ENCODE assay signal across 8 cellular contexts in the genomic region with DNA sequence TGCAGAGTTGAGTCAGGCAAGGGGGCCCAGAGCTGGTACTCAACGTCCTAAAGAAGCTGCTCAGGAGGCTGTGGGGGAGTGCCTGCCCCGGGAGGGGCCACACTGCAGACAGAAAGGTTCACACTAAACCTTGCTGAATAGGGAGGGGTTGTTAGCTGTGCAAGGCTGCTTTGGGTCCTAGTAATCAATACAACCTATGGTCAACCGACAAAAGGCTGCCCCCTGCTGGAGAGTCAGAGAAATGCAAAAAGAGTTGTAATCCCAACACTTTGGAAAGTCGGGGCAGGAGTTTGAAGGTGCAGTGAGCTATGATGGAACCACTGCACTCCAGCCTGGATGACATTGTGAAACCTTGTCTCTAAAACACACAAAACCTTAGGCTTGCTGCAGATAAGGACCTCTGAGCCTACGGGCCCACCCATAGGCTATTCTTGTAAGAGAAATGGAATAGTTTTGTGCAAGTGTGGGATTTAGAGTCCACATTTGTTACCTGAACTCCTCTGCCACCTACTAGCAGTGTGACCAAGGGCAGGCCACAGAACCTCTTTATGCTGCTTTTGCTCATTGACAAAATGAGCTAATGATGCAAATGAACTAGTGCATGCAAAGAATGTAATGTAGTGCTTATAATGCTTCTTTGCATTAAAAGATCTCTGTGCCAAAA.
DNase-seq lines count a peak whose midpoint lies in the region; ATAC-seq, FAIRE-seq and TF ChIP-seq lines count a peak whose summit lies in the region.

No MANE protein-coding gene starts in this region.

- no peak overlapping the region for H3K27ac ChIP-seq in CD8-positive, alpha-beta memory T cell (ENCODE audit: low read depth, low read length)
- no peak overlapping the region for H3K27ac ChIP-seq in MM.1S (ENCODE audit: low read length)
- H3K27ac ChIP-seq in astrocyte (ENCODE audit: low read depth, low read length): no peak overlapping the region

- H3K9me3 Mint-ChIP-seq in CD8-positive, alpha-beta memory T cell: no peaks in the 10 kb centered on the region
- no peaks in the 10 kb centered on the region for H3K9me3 Mint-ChIP-seq in T-helper 2 cell treated with Interferon-gamma antibody and Interleukin-4, amounts not matched to agents 5 μg/mL and 100 μg/mL, for 36 hours
- no peaks in the 10 kb centered on the region for H3K9me3 Mint-ChIP-seq in astrocyte (ENCODE audit: unreplicated experiment)

- no peak overlapping the region for H2AFZ ChIP-seq in MM.1S (ENCODE audit: low read length)
- H2AFZ ChIP-seq in astrocyte (ENCODE audit: low read depth, low read length): no peak overlapping the region

- no peak overlapping the region for H3K4me3 ChIP-seq in CD8-positive, alpha-beta memory T cell (ENCODE audit: low read length)
- H3K4me3 ChIP-seq in MM.1S (ENCODE audit: low read length) (no peak overlapping the region), astrocyte (ENCODE audit: insufficient read depth, low read depth, low read length) (no peak overlapping the region)

- POLR2A ChIA-PET in CD8-positive, alpha-beta memory T cell (lab: Charles Lee): interaction anchor here (0.9 to 1.0 kb wide), 2 partner anchors 460 to 461 kb away, joined by 3 read pairs; a partner anchor contains a TSS

- H3K27me3 ChIP-seq in CD8-positive, alpha-beta memory T cell (ENCODE audit: insufficient read depth, low read length, poor library complexity, severe bottlenecking): no peaks in the 10 kb centered on the region
- H3K27me3 ChIP-seq in MM.1S (replicated peaks; ENCODE audit: insufficient read depth, low read length) (no peaks in the 10 kb centered on the region), astrocyte (ENCODE audit: insufficient read depth, low read length) (no peaks in the 10 kb centered on the region)

- no peak for FAIRE-seq in astrocyte (lab: Jason Lieb, UNC)

- H3F3A ChIP-seq in MM.1S (ENCODE audit: insufficient read depth, low read length): no peaks in the 10 kb centered on the region

- H3K4me1 ChIP-seq in CD8-positive, alpha-beta memory T cell (ENCODE audit: insufficient read depth, low read length): no peaks in the 10 kb centered on the region
- H3K4me1 ChIP-seq in MM.1S (ENCODE audit: low read length): no peaks in the 10 kb centered on the region
- no peaks in the 10 kb centered on the region for H3K4me1 ChIP-seq in astrocyte (ENCODE audit: insufficient read depth, low read length)

- H3K9me3 ChIP-seq in CD8-positive, alpha-beta memory T cell (ENCODE audit: low read length): no peaks in the 10 kb centered on the region
- H3K9me3 ChIP-seq in MM.1S (replicated peaks; ENCODE audit: insufficient read depth, low read length) (no peaks in the 10 kb centered on the region), astrocyte (ENCODE audit: insufficient read depth, low read depth, low read length) (no peaks in the 10 kb centered on the region)

- H4K20me1 ChIP-seq in MM.1S (ENCODE audit: insufficient read depth, low read length) (no peaks in the 10 kb centered on the region), astrocyte (ENCODE audit: insufficient read depth, low read length) (peaks cover 7% of the 10 kb centered on the region)

- no peaks in the 10 kb centered on the region for H3K79me2 ChIP-seq in MM.1S (ENCODE audit: low read length)
- H3K79me2 ChIP-seq in astrocyte (ENCODE audit: insufficient read depth, low read length): no peaks in the 10 kb centered on the region

- no peaks in the 10 kb centered on the region for H3K9me2 ChIP-seq in MM.1S (replicated peaks; ENCODE audit: insufficient read depth, low read length)

- TF ChIP-seq CTCF in MM.1S (IDR thresholded peaks at IDR 0.05; ENCODE audit: low read length): peak; percentile 83
- TF ChIP-seq CTCF in astrocyte (IDR thresholded peaks at IDR 0.05; ENCODE audit: insufficient read depth, low read depth, low read length): peak; percentile 67

- H3K4me3 Mint-ChIP-seq in CD8-positive, alpha-beta memory T cell: no peak overlapping the region
- H3K4me3 Mint-ChIP-seq in T-helper 2 cell treated with Interferon-gamma antibody and Interleukin-4, amounts not matched to agents 5 μg/mL and 100 μg/mL, for 36 hours: no peak overlapping the region
- no peak overlapping the region for H3K4me3 Mint-ChIP-seq in astrocyte (ENCODE audit: unreplicated experiment)

- CTCF ChIA-PET in CD8-positive, alpha-beta memory T cell (lab: Charles Lee): interaction anchor here (0.6 to 3.7 kb wide), 14 partner anchors 10 to 611 kb away, joined by 3 to 46 read pairs (median 5); a partner anchor contains a TSS

- ATAC-seq in GM21360 (IDR thresholded peaks at IDR 0.05; ENCODE audit: unreplicated experiment) (peak; percentile 61), HG03469 (IDR thresholded peaks at IDR 0.05; ENCODE audit: unreplicated experiment) (no peak)

- no peaks in the 10 kb centered on the region for H3K36me3 Mint-ChIP-seq in CD8-positive, alpha-beta memory T cell
- no peaks in the 10 kb centered on the region for H3K36me3 Mint-ChIP-seq in T-helper 2 cell treated with Interferon-gamma antibody and Interleukin-4, amounts not matched to agents 5 μg/mL and 100 μg/mL, for 36 hours (ENCODE audit: low read depth)
- H3K36me3 Mint-ChIP-seq in astrocyte (ENCODE audit: low read depth, unreplicated experiment): peaks cover 26% of the 10 kb centered on the region

- peak; percentile 47 to 73 (median 54) for DNase-seq in CD8-positive, alpha-beta memory T cell
- DNase-seq in MM.1S: peak; percentile 51
- DNase-seq in T-helper 2 cell treated with Interferon-gamma antibody and Interleukin-4, amounts not matched to agents 5 μg/mL and 100 μg/mL, for 36 hours (ENCODE audit: low spot score): peak; percentile 51
- DNase-seq in astrocyte (ENCODE audit: low read depth): peak; percentile 18
- peak; percentile 23 for DNase-seq in iPS DF 19.7 (ENCODE audit: low read depth, low spot score)
- peak; percentile 78 for DNase-seq in stimulated activated CD4-positive, alpha-beta T cell treated with anti-CD3 and anti-CD28 coated beads, Interleukin-15, amount 100 ng/mL, for 24 hours

- no peaks in the 10 kb centered on the region for H3K36me3 ChIP-seq in CD8-positive, alpha-beta memory T cell (ENCODE audit: insufficient read depth, low read length)
- no peaks in the 10 kb centered on the region for H3K36me3 ChIP-seq in MM.1S (replicated peaks; ENCODE audit: insufficient read depth, low read length)
- H3K36me3 ChIP-seq in astrocyte (ENCODE audit: insufficient read depth, low read length): peaks cover 7% of the 10 kb centered on the region

- H3K4me2 ChIP-seq in MM.1S (ENCODE audit: low read depth, low read length) (no peak overlapping the region), astrocyte (ENCODE audit: low read length) (no peak overlapping the region)

- no peak overlapping the region for H3K9ac ChIP-seq in MM.1S (ENCODE audit: low read length)
- no peak overlapping the region for H3K9ac ChIP-seq in astrocyte (ENCODE audit: low read length)

- peak overlapping the region in 1 of 8 donors; percentile 79 for H3K27ac Mint-ChIP-seq in CD8-positive, alpha-beta memory T cell
- H3K27ac Mint-ChIP-seq in T-helper 2 cell treated with Interferon-gamma antibody and Interleukin-4, amounts not matched to agents 5 μg/mL and 100 μg/mL, for 36 hours: no peak overlapping the region
- no peak overlapping the region for H3K27ac Mint-ChIP-seq in astrocyte (ENCODE audit: unreplicated experiment)

- H3K27me3 Mint-ChIP-seq in CD8-positive, alpha-beta memory T cell: peaks cover 0 to 21% of the 10 kb centered on the region in 2 donors
- H3K27me3 Mint-ChIP-seq in T-helper 2 cell treated with Interferon-gamma antibody and Interleukin-4, amounts not matched to agents 5 μg/mL and 100 μg/mL, for 36 hours (ENCODE audit: low read depth): peaks cover 2% of the 10 kb centered on the region
- H3K27me3 Mint-ChIP-seq in astrocyte (ENCODE audit: low read depth, unreplicated experiment): no peaks in the 10 kb centered on the region

- peaks cover 3 to 6% (median 4%) of the 10 kb centered on the region in 3 donors for H3K4me1 Mint-ChIP-seq in CD8-positive, alpha-beta memory T cell
- no peaks in the 10 kb centered on the region for H3K4me1 Mint-ChIP-seq in T-helper 2 cell treated with Interferon-gamma antibody and Interleukin-4, amounts not matched to agents 5 μg/mL and 100 μg/mL, for 36 hours (ENCODE audit: low read depth)
- peaks cover 11% of the 10 kb centered on the region for H3K4me1 Mint-ChIP-seq in astrocyte (ENCODE audit: low read depth, unreplicated experiment)

Comparison
In these comparisons a context has a peak if more than half of its experiments do, and no peak if none do; other contexts are left out.
1. DNase-seq: peak in every context shown above with its lines; median percentile 78 in stimulated activated CD4-positive, alpha-beta T cell treated with anti-CD3 and anti-CD28 coated beads, Interleukin-15, amount 100 ng/mL, for 24 hours; 54 in CD8-positive, alpha-beta memory T cell; 51 in MM.1S; 51 in T-helper 2 cell treated with Interferon-gamma antibody and Interleukin-4, amounts not matched to agents 5 μg/mL and 100 μg/mL, for 36 hours; 23 in iPS DF 19.7; 18 in astrocyte.